In genomic region chr1:199508653-199509052, GRCh38 we compare ENCODE assay signal across 21 cellular contexts.
DNase-seq lines count a peak whose midpoint lies in the region; ATAC-seq, FAIRE-seq and TF ChIP-seq lines count a peak whose summit lies in the region.
"Had no signal": no experiment of that assay in that cellular context is flagged by ENCODE, and none has a peak within 500 bp of the region (broad histone marks: within the 10 kb centered on the region; RNA-seq: fewer than 3 reads in every experiment).

No MANE protein-coding gene starts in this region.

- TF ChIP-seq RAD21 in neural cell (conservative IDR thresholded peaks at IDR 0.05): no peak

- no peak for TF ChIP-seq CTCF in PC-3 (conservative IDR thresholded peaks at IDR 0.05; ENCODE audit: low read depth, low read length)
- no peak for TF ChIP-seq CTCF in neural cell (IDR thresholded peaks at IDR 0.05; ENCODE audit: poor library complexity, severe bottlenecking)

- no peak overlapping the region for H3K4me3 ChIP-seq in PC-3 (ENCODE audit: low read length)
- H3K4me3 ChIP-seq in neural cell (ENCODE audit: low read length): peak overlapping the region; percentile 15
- H3K4me3 ChIP-seq in small intestine (ENCODE audit: low read depth in 1 of 2, low read length in 2 of 2): no peak overlapping the region
- H3K4me3 ChIP-seq: A549 had no signal

- H3K4me2 ChIP-seq in PC-3 (ENCODE audit: low read length) (no peak overlapping the region), neural cell (ENCODE audit: low read length) (no peak overlapping the region)
- H3K4me2 ChIP-seq: A549 had no signal

- H3K36me3 ChIP-seq in PC-3 (ENCODE audit: low read depth, low read length) (no peaks in the 10 kb centered on the region), neural cell (ENCODE audit: insufficient read depth, low read length) (no peaks in the 10 kb centered on the region), small intestine (ENCODE audit: control insufficient read depth in 2 of 2, insufficient read depth in 2 of 2, low read length in 2 of 2) (no peaks in the 10 kb centered on the region)
- H3K36me3 ChIP-seq: BE2C had no signal

- TF ChIP-seq EP300 in neural cell (conservative IDR thresholded peaks at IDR 0.05; ENCODE audit: poor library complexity, severe bottlenecking): no peak

- H3K9ac ChIP-seq in PC-3 (ENCODE audit: low read length): no peak overlapping the region
- H3K9ac ChIP-seq in neural cell (ENCODE audit: low read length): no peak overlapping the region

- no peaks in the 10 kb centered on the region for H3F3A ChIP-seq in PC-3 (ENCODE audit: low read length, unreplicated experiment)
- H3F3A ChIP-seq in neural cell (ENCODE audit: insufficient read depth, low read length, poor library complexity, severe bottlenecking): no peaks in the 10 kb centered on the region

- H3K27me3 ChIP-seq in PC-3 (ENCODE audit: low read length): no peaks in the 10 kb centered on the region
- H3K27me3 ChIP-seq in neural cell (ENCODE audit: insufficient read depth, low read depth, low read length): no peaks in the 10 kb centered on the region
- no peaks in the 10 kb centered on the region for H3K27me3 ChIP-seq in small intestine (ENCODE audit: control insufficient read depth in 2 of 2, insufficient read depth in 2 of 2, low read length in 2 of 2)
- H3K27me3 ChIP-seq: BE2C had no signal

- no TSS peak for BruUV-seq in PC-3 (replicated peaks; lab: Mats Ljungman, UMichigan)

- H3K4me1 ChIP-seq in PC-3 (ENCODE audit: insufficient read depth, low read length): no peaks in the 10 kb centered on the region
- H3K4me1 ChIP-seq in small intestine (ENCODE audit: control insufficient read depth in 2 of 2, insufficient read depth in 1 of 2, low read depth in 1 of 2, low read length in 1 of 2): no peaks in the 10 kb centered on the region
- H3K4me1 ChIP-seq: A549 had no signal

- H3K27ac ChIP-seq in PC-3 (ENCODE audit: low read length): no peak overlapping the region
- H3K27ac ChIP-seq in neural cell (ENCODE audit: low read length): peak overlapping the region; percentile 41
- no peak overlapping the region for H3K27ac ChIP-seq in small intestine (ENCODE audit: low read depth in 1 of 2, low read length in 1 of 2)
- H3K27ac ChIP-seq: A549, C4-2B had no signal

- no peaks in the 10 kb centered on the region for H3K79me2 ChIP-seq in PC-3 (ENCODE audit: low read length)
- H3K79me2 ChIP-seq in neural cell (replicated peaks; ENCODE audit: insufficient read depth, low read length): no peaks in the 10 kb centered on the region

- DNase-seq in PC-3 (peak; percentile 20), astrocyte of the hippocampus (ENCODE audit: low read depth, low spot score) (peak; percentile 6), kidney glomerular epithelial cell (lab: John Stamatoyannopoulos, UW) (peak; percentile 88), small intestine (no peak), anterior cingulate cortex (lab: John Stamatoyannopoulos, UW) (no peak)
- DNase-seq: BE2C; CD4-positive, alpha-beta memory T cell; DMS153; DMS79 treated with DMSO at 0.1 percent for 48 hours; EL; GOT3; H9 had no signal

- 39 to 72% (median 45%) methylated on average over 2 of the region's 2 CpGs for WGBS in small intestine, 3 donors

- no peak overlapping the region for H2AFZ ChIP-seq in PC-3 (ENCODE audit: low read length)
- H2AFZ ChIP-seq in neural cell (ENCODE audit: low read depth, low read length): no peak overlapping the region

- H3K9me2 ChIP-seq in PC-3 (replicated peaks; ENCODE audit: low read length) (no peaks in the 10 kb centered on the region), neural cell (ENCODE audit: insufficient read depth, low read length) (no peaks in the 10 kb centered on the region)

- H4K20me1 ChIP-seq in PC-3 (ENCODE audit: low read length) (no peaks in the 10 kb centered on the region), neural cell (ENCODE audit: insufficient read depth) (no peaks in the 10 kb centered on the region)

- CTCF ChIA-PET in PC-3 (lab: Charles Lee): interaction anchor here (0.6 kb wide), 1 partner anchor 820 kb away, joined by 3 read pairs; no protein-coding TSS in a partner anchor

- POLR2A ChIA-PET in PC-3 (lab: Charles Lee; ENCODE audit: unreplicated experiment): no interaction called here

- ATAC-seq in PC-3: no peak
- no peak for ATAC-seq in HG03378 (IDR thresholded peaks at IDR 0.05; ENCODE audit: unreplicated experiment)
- no peak for ATAC-seq in GM19397 (IDR thresholded peaks at IDR 0.05; ENCODE audit: unreplicated experiment)
- ATAC-seq: A549, HepG2 had no signal

- FAIRE-seq in small intestine (lab: Jason Lieb, UNC): no peak
- FAIRE-seq: A549, G401.6, GM12891, HepG2, HTR-8/SVneo had no signal

- intact Hi-C loops in PC-3 (cut with micrococcal nuclease): no loop called here

- H3K9me3 ChIP-seq in PC-3 (ENCODE audit: low read length): no peaks in the 10 kb centered on the region
- no peaks in the 10 kb centered on the region for H3K9me3 ChIP-seq in neural cell (ENCODE audit: low read length)
- no peaks in the 10 kb centered on the region for H3K9me3 ChIP-seq in small intestine (ENCODE audit: control insufficient read depth, low read depth)
- H3K9me3 ChIP-seq: A549, BE2C had no signal

TF ChIP-seq in neural cell, 6 proteins besides CTCF, POLR2A, EP300 and RAD21:
- TF ChIP-seq POLR2AphosphoS5 (IDR thresholded peaks at IDR 0.05): no peak
- no peak for TF ChIP-seq SMC3 (conservative IDR thresholded peaks at IDR 0.05; ENCODE audit: poor library complexity)
- no peak for TF ChIP-seq EZH2 (IDR thresholded peaks at IDR 0.05; ENCODE audit: borderline replicate concordance, insufficient read depth, low read length, poor library complexity, severe bottlenecking)
- TF ChIP-seq TAF1 (IDR thresholded peaks at IDR 0.05; ENCODE audit: low read depth): no peak
- no peak for TF ChIP-seq MXI1 (conservative IDR thresholded peaks at IDR 0.05; ENCODE audit: poor library complexity, severe bottlenecking)
- TF ChIP-seq REST (IDR thresholded peaks at IDR 0.05; ENCODE audit: borderline replicate concordance): no peak

Comparison
In these comparisons a context has a peak if more than half of its experiments do, and no peak if none do; other contexts are left out.
1. DNase-seq: peak in PC-3 (single experiment), astrocyte of the hippocampus (single experiment) and kidney glomerular epithelial cell (single experiment); none in small intestine (single experiment) and anterior cingulate cortex (0 of 58).